ENCODE assay signal across 26 cellular contexts in the genomic region with DNA sequence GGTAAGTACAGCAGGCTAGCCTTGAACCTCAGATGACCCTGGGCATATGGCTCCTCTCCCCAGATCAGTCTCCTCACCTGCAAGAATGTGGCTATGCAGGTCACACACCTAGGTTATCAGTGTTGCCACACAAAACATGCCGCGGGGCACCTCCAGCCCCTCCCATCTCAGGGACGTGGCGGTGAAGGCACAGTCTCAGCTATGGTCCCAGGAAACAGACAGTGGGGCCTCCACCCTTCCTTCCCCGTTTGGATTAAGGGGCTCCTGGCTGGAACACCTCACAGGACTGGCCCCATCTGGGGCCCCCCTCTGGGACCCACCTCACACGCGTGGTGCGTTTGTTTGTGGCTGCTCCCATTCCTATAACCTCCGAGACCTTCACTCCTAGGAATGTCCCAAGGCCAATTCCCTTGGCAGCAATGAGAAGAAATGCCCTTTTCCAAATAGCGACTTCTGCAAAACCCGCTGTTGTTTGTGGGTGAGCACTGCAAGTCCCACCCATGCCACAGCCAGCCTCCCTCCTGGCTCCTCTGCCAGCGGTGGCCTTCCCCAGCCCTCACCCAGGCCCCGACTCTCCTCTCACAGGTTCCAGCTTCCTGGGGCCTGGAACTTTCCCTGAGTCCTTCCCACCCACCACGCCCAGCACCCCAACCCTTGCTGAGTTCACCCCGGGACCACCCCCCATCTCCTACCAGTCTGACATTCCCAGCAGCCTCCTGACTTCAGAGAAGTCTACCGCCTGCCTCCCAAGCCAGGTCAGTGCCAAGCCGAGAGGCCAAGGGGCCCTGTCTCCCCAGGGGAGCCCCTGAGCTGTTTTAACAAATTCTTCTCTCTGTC.
"Had no signal": no experiment of that assay in that cellular context is flagged by ENCODE, and none has a peak within 500 bp of the region (broad histone marks: within the 10 kb centered on the region; RNA-seq: fewer than 3 reads in every experiment).

No MANE protein-coding gene starts in this region.

- H3K27ac ChIP-seq: ascending aorta, colonic mucosa, hepatocyte, left lung, thyroid gland had no signal

- H3K4me3 ChIP-seq: adrenal gland, ascending aorta, colonic mucosa, hepatocyte, left lung, lung, right lobe of liver, thyroid gland had no signal

- ATAC-seq: activated CD8-positive, alpha-beta T cell treated with anti-CD3 and anti-CD28 coated beads for 36 hours; left lung; SK-N-SH treated with all-trans-retinoic acid at 6 μM for 48 hours; stimulated activated effector memory CD8-positive, alpha-beta T cell treated with anti-CD3 and anti-CD28 coated beads, Interleukin-12 subunit alpha, Interleukin-12 subunit beta, amount 100 ng/mL, for 72 hours had no signal

- H3K27me3 Mint-ChIP-seq: activated B cell treated with CpG ODN at 0.5 μM for 24 hours; activated CD8-positive, alpha-beta T cell treated with anti-CD3 and anti-CD28 coated beads for 36 hours; activated naive CD4-positive, alpha-beta T cell treated with anti-CD3 and anti-CD28 coated beads, Interleukin-2, amount 50 U/mL, for 24 hours; naive B cell had no signal

- H3K4me3 Mint-ChIP-seq: activated B cell treated with CpG ODN at 0.5 μM for 24 hours; activated CD8-positive, alpha-beta T cell treated with anti-CD3 and anti-CD28 coated beads for 36 hours; activated naive CD4-positive, alpha-beta T cell treated with anti-CD3 and anti-CD28 coated beads, Interleukin-2, amount 50 U/mL, for 24 hours; activated T-helper 1 cell treated with anti-CD3 and anti-CD28 coated beads, Interleukin-12 subunit alpha, Interleukin-12 subunit beta, Interleukin-2, Interleukin-4 antibody, amounts not matched to agents 30 ng/mL and 10 ng/mL and 1 ng/mL, durations not matched to agents 14 hours and 24 hours and 36 hours; immature natural killer cell; naive B cell; stimulated activated effector memory CD8-positive, alpha-beta T cell treated with anti-CD3 and anti-CD28 coated beads, Interleukin-12 subunit alpha, Interleukin-12 subunit beta, amount 100 ng/mL, for 72 hours had no signal

- H3K9me3 Mint-ChIP-seq: activated B cell treated with CpG ODN at 0.5 μM for 24 hours; activated CD8-positive, alpha-beta T cell treated with anti-CD3 and anti-CD28 coated beads for 36 hours; activated naive CD4-positive, alpha-beta T cell treated with anti-CD3 and anti-CD28 coated beads, Interleukin-2, amount 50 U/mL, for 24 hours; activated T-helper 1 cell treated with anti-CD3 and anti-CD28 coated beads, Interleukin-12 subunit alpha, Interleukin-12 subunit beta, Interleukin-2, Interleukin-4 antibody, amounts not matched to agents 30 ng/mL and 10 ng/mL and 1 ng/mL, durations not matched to agents 14 hours and 24 hours and 36 hours; naive B cell; stimulated activated effector memory CD8-positive, alpha-beta T cell treated with anti-CD3 and anti-CD28 coated beads, Interleukin-12 subunit alpha, Interleukin-12 subunit beta, amount 100 ng/mL, for 72 hours had no signal

- H3K27me3 ChIP-seq: adrenal gland, ascending aorta, colonic mucosa, hepatocyte, left lung, right lobe of liver, thyroid gland had no signal

- DNase-seq: activated B cell treated with CpG ODN at 0.5 μM for 24 hours; activated CD4-positive, alpha-beta T cell treated with anti-CD3 and anti-CD28 coated beads for 48 hours; activated CD8-positive, alpha-beta T cell treated with anti-CD3 and anti-CD28 coated beads for 36 hours; activated gamma-delta T cell; central memory CD4-positive, alpha-beta T cell; colonic mucosa; erythroblast; foreskin melanocyte; glutamatergic neuron; immature natural killer cell; kidney glomerular epithelial cell; left lung; naive B cell; small intestine; stimulated activated CD4-positive, alpha-beta T cell treated with anti-CD3 and anti-CD28 coated beads, Interleukin-2, amount 100 ng/mL, for 24 hours; T1000; thyroid gland had no signal

- H3K27ac Mint-ChIP-seq: activated B cell treated with CpG ODN at 0.5 μM for 24 hours; activated CD8-positive, alpha-beta T cell treated with anti-CD3 and anti-CD28 coated beads for 36 hours; activated naive CD4-positive, alpha-beta T cell treated with anti-CD3 and anti-CD28 coated beads, Interleukin-2, amount 50 U/mL, for 24 hours; activated T-helper 1 cell treated with anti-CD3 and anti-CD28 coated beads, Interleukin-12 subunit alpha, Interleukin-12 subunit beta, Interleukin-2, Interleukin-4 antibody, amounts not matched to agents 30 ng/mL and 10 ng/mL and 1 ng/mL, durations not matched to agents 14 hours and 24 hours and 36 hours; stimulated activated effector memory CD8-positive, alpha-beta T cell treated with anti-CD3 and anti-CD28 coated beads, Interleukin-12 subunit alpha, Interleukin-12 subunit beta, amount 100 ng/mL, for 72 hours had no signal
